In genomic region chr4:161364681-161365080, GRCh38 we compare ENCODE assay signal across 17 cellular contexts.
"Had no signal": no experiment of that assay in that cellular context is flagged by ENCODE, and none has a peak within 500 bp of the region (broad histone marks: within the 10 kb centered on the region; RNA-seq: fewer than 3 reads in every experiment).

No MANE protein-coding gene starts in this region.

- DNase-seq: cortex of kidney; dorsolateral prefrontal cortex; effector CD8-positive, alpha-beta T cell; heart right ventricle; islet precursor cell; mammary epithelial cell; naive thymus-derived CD8-positive, alpha-beta T cell; psoas muscle; sigmoid colon; stimulated activated naive CD4-positive, alpha-beta T cell; thyroid gland; upper lobe of left lung; uterus had no signal

- H3K27me3 ChIP-seq: dorsolateral prefrontal cortex, heart right ventricle, neutrophil, sigmoid colon, thyroid gland, upper lobe of left lung, uterus had no signal

- H3K36me3 ChIP-seq: heart right ventricle, neutrophil, sigmoid colon, thyroid gland, upper lobe of left lung, uterus had no signal

- H3K27ac ChIP-seq: dorsolateral prefrontal cortex, heart right ventricle, neutrophil, psoas muscle, sigmoid colon, skin epidermis, thyroid gland, upper lobe of left lung, uterus had no signal

- H3K4me3 ChIP-seq: dorsolateral prefrontal cortex, heart right ventricle, psoas muscle, sigmoid colon, skin epidermis, thyroid gland, upper lobe of left lung, uterus had no signal

- H3K9me3 ChIP-seq: neutrophil, psoas muscle, sigmoid colon, thyroid gland, upper lobe of left lung, uterus had no signal

- ATAC-seq: esophagus mucosa; heart right ventricle; left lobe of liver; naive thymus-derived CD8-positive, alpha-beta T cell; psoas muscle had no signal

- H3K4me1 ChIP-seq: heart right ventricle, psoas muscle, sigmoid colon, thyroid gland, upper lobe of left lung, uterus had no signal
